1 cellular context compared by ENCODE assay signal in genomic region chrX:18886344-18887161, GRCh38.
A peak's percentile ranks its signal among the peaks of the same experiment; 100 is the strongest.
TF ChIP-seq lines count a peak whose summit lies in the region.

No MANE protein-coding gene starts in this region.

TF ChIP-seq in K562, 482 proteins besides CTCF, POLR2A, EP300 and RAD21 (continued from another document):
- TF ChIP-seq AFF1 (IDR thresholded peaks at IDR 0.05; ENCODE audit: low read depth in 1 of 2, partially characterized antibody in 2 of 2), result no peak
- TF ChIP-seq ZNF347 (CRISPR knock-in tag; IDR thresholded peaks at IDR 0.05; ENCODE audit: low read depth), result no peak
- TF ChIP-seq CTBP1 (IDR thresholded peaks at IDR 0.05; ENCODE audit: borderline replicate concordance), result peak; percentile 53; the same call in 1 of the 2 replicates
- TF ChIP-seq PHF8 (IDR thresholded peaks at IDR 0.05; ENCODE audit: borderline replicate concordance, low read length), result no peak; the same call in 1 of the 2 replicates
- TF ChIP-seq ETV1 (tag; conservative IDR thresholded peaks at IDR 0.05; ENCODE audit: low read depth), result peak; percentile 42; the same call in 1 of the 2 replicates
- TF ChIP-seq GTF2F1 (IDR thresholded peaks at IDR 0.05; ENCODE audit: low read depth, low read length), result no peak
- no peak for TF ChIP-seq HDAC2 (IDR thresholded peaks at IDR 0.05)
- TF ChIP-seq MBD1 (CRISPR knock-in tag; IDR thresholded peaks at IDR 0.05), result no peak
- TF ChIP-seq SMAD4 (CRISPR knock-in tag; conservative IDR thresholded peaks at IDR 0.05), result 0 out of 2 replicates have a peak, but pooled peaks have one; percentile 21
- TF ChIP-seq MTF1 (CRISPR knock-in tag; IDR thresholded peaks at IDR 0.05; ENCODE audit: borderline replicate concordance), result no peak
- peak; percentile 48 for TF ChIP-seq ZFX (CRISPR knock-in tag; IDR thresholded peaks at IDR 0.05)
- TF ChIP-seq ATF6 (CRISPR knock-in tag; IDR thresholded peaks at IDR 0.05), result no peak
- TF ChIP-seq ETV6 (IDR thresholded peaks at IDR 0.05; ENCODE audit: borderline replicate concordance in 1 of 2, low read depth in 2 of 2, low read length in 1 of 2), result no peak
- TF ChIP-seq ETV6 (CRISPR knock-in tag; IDR thresholded peaks at IDR 0.05; ENCODE audit: borderline replicate concordance), result no peak
- TF ChIP-seq CREB3L1 (IDR thresholded peaks at IDR 0.05; ENCODE audit: borderline replicate concordance, low read depth), result no peak
- no peak for TF ChIP-seq SMARCA4 (IDR thresholded peaks at IDR 0.05)
- TF ChIP-seq YBX1 (IDR thresholded peaks at IDR 0.05), result no peak
